ENCODE assay signal across 8 cellular contexts in genomic region chr3:9248232-9249191, GRCh38. TPM values are rescaled to one million over a fixed set of nuclear protein-coding genes. Genes with fewer than 3 reads are reported as not detected.
DNase-seq lines count a peak whose midpoint lies in the region; ATAC-seq and TF ChIP-seq lines count a peak whose summit lies in the region.

No MANE protein-coding gene starts in this region.

- no TSS peak for BruUV-seq in Panc1 (replicated peaks; lab: Mats Ljungman, UMichigan)

- no peaks in the 10 kb centered on the region for H3K9me3 ChIP-seq in Panc1 (ENCODE audit: control insufficient read depth, insufficient read depth, low read depth, low read length)
- no peaks in the 10 kb centered on the region for H3K9me3 ChIP-seq in esophagus (ENCODE audit: control insufficient read depth in 2 of 2, insufficient read depth in 1 of 2, low read depth in 1 of 2, low read length in 1 of 2)
- no peaks in the 10 kb centered on the region for H3K9me3 ChIP-seq in ovary

- peak overlapping the region; percentile 73 for H3K4me3 Mint-ChIP-seq in activated CD8-positive, alpha-beta memory T cell treated with anti-CD3 and anti-CD28 coated beads, Interleukin-2, amount 10 ng/mL, durations not matched to agents 7 days and 5 days

- H3K4me3 ChIP-seq in Panc1 (ENCODE audit: low read depth in 2 of 2, low read length in 2 of 2) (peak overlapping the region; percentile 35 to 54), esophagus (ENCODE audit: low read depth in 1 of 2, low read length in 2 of 2) (peak overlapping the region; percentile 55 to 63), ovary (peak overlapping the region; percentile 37)

- TF ChIP-seq POLR2A in ovary (IDR thresholded peaks at IDR 0.05), result no peak

- TF ChIP-seq CTCF in Panc1 (IDR thresholded peaks at IDR 0.05) (no peak), ovary (IDR thresholded peaks at IDR 0.05) (no peak)

- H3K27me3 ChIP-seq in Panc1 (ENCODE audit: control insufficient read depth, insufficient read depth, low read length) (no peaks in the 10 kb centered on the region), esophagus (ENCODE audit: control insufficient read depth in 1 of 2, insufficient read depth in 2 of 2, low read length in 2 of 2) (no peaks in the 10 kb centered on the region), ovary (no peaks in the 10 kb centered on the region)

- no peaks in the 10 kb centered on the region for H3K9me3 Mint-ChIP-seq in activated CD8-positive, alpha-beta memory T cell treated with anti-CD3 and anti-CD28 coated beads, Interleukin-2, amount 10 ng/mL, durations not matched to agents 7 days and 5 days (ENCODE audit: low read depth)

- POLR2A ChIA-PET in Panc1 (lab: Charles Lee), result no interaction called here

- H3K4me1 ChIP-seq in Panc1 (ENCODE audit: control insufficient read depth, insufficient read depth, low read length), result no peaks in the 10 kb centered on the region; the same call in 1 of the 2 replicates
- H3K4me1 ChIP-seq in esophagus (ENCODE audit: control insufficient read depth in 2 of 2, insufficient read depth in 2 of 2, low read length in 1 of 2), result peaks cover 0 to 2% of the 10 kb centered on the region in 2 donors
- H3K4me1 ChIP-seq in ovary (ENCODE audit: insufficient read depth), result peaks cover 4% of the 10 kb centered on the region

- H3K27ac ChIP-seq in Panc1 (ENCODE audit: low read length) (no peak overlapping the region), esophagus (ENCODE audit: low read depth in 2 of 2, low read length in 1 of 2) (peak overlapping the region; percentile 13 to 51), ovary (peak overlapping the region; percentile 10 to 42)

- H3K4me1 Mint-ChIP-seq in activated CD8-positive, alpha-beta memory T cell treated with anti-CD3 and anti-CD28 coated beads, Interleukin-2, amount 10 ng/mL, durations not matched to agents 7 days and 5 days, result peaks cover 21% of the 10 kb centered on the region

- peak; percentile 43 for DNase-seq in activated CD8-positive, alpha-beta memory T cell treated with anti-CD3 and anti-CD28 coated beads, Interleukin-2, amount 10 ng/mL, durations not matched to agents 7 days and 5 days
- no peak for DNase-seq in activated CD8-positive, alpha-beta memory T cell treated with anti-CD3 and anti-CD28 coated beads, Interleukin-2, amount 50 U/mL, for 48 hours
- DNase-seq in Panc1 (ENCODE audit: low read depth, low spot score) (no peak), ovary (no peak), HuH-7 (ENCODE audit: low spot score) (no peak), NCI-H2196 treated with DMSO at 0.1 percent for 48 hours (lab: John Stamatoyannopoulos, UW; ENCODE audit: unreplicated experiment) (no peak), SIG-M5 treated with dmso at 0.1 percent for 504 hours (lab: John Stamatoyannopoulos, UW; ENCODE audit: unreplicated experiment) (no peak)

- 13 to 14% methylated on average over 19 of the region's 19 CpGs for WGBS in esophagus, 2 donors
- WGBS in ovary, 3 donors, result 3 to 10% (median 4%) methylated on average over 19 of the region's 19 CpGs

- no peak for ATAC-seq in activated CD8-positive, alpha-beta memory T cell treated with anti-CD3 and anti-CD28 coated beads, Interleukin-2, amount 10 ng/mL, durations not matched to agents 7 days and 5 days
- ATAC-seq in Panc1, result 0 out of 2 replicates have a peak, but pooled peaks have one; percentile 6

- peaks cover 34% of the 10 kb centered on the region for H3K27me3 Mint-ChIP-seq in activated CD8-positive, alpha-beta memory T cell treated with anti-CD3 and anti-CD28 coated beads, Interleukin-2, amount 10 ng/mL, durations not matched to agents 7 days and 5 days

- in situ Hi-C loops in Panc1 (cut with HindIII; ENCODE audit: low pct_unique_long_range_greater_than_20kb, low sequenced_read_pairs), result no loop called here

- H3K36me3 Mint-ChIP-seq in activated CD8-positive, alpha-beta memory T cell treated with anti-CD3 and anti-CD28 coated beads, Interleukin-2, amount 10 ng/mL, durations not matched to agents 7 days and 5 days, result no peaks in the 10 kb centered on the region

- H3K27ac Mint-ChIP-seq in activated CD8-positive, alpha-beta memory T cell treated with anti-CD3 and anti-CD28 coated beads, Interleukin-2, amount 10 ng/mL, durations not matched to agents 7 days and 5 days, result no peak overlapping the region

- intact Hi-C loops in Panc1 (cut with micrococcal nuclease; ENCODE audit: unreplicated experiment) (no loop called here), ovary (cut with DNase I) (loop anchor here in 1 of 4 donors (5.0 kb wide), 1 partner anchor 111 kb away; no protein-coding TSS in a partner anchor)

- CTCF ChIA-PET in activated CD8-positive, alpha-beta memory T cell treated with anti-CD3 and anti-CD28 coated beads, Interleukin-2, amount 10 ng/mL, durations not matched to agents 7 days and 5 days (lab: Charles Lee), result interaction anchor here (0.7 to 2.3 kb wide), 13 partner anchors 9 to 279 kb away, joined by 3 to 14 read pairs (median 3); no protein-coding TSS in a partner anchor
- CTCF ChIA-PET in Panc1 (lab: Charles Lee), result no interaction called here

- TF ChIP-seq EP300 in ovary (IDR thresholded peaks at IDR 0.05), result no peak

- no peaks in the 10 kb centered on the region for H3K36me3 ChIP-seq in Panc1 (ENCODE audit: control insufficient read depth, insufficient read depth, low read length)
- H3K36me3 ChIP-seq in esophagus (ENCODE audit: control insufficient read depth in 2 of 2, insufficient read depth in 2 of 2, low read length in 1 of 2), result no peaks in the 10 kb centered on the region
- no peaks in the 10 kb centered on the region for H3K36me3 ChIP-seq in ovary

RNA-seq across cellular contexts. Expression of gene SRGAP3, which starts 0.9 kb away (rescaled TPM):
- total RNA-seq in activated CD8-positive, alpha-beta memory T cell treated with anti-CD3 and anti-CD28 coated beads, Interleukin-2, amount 10 ng/mL, durations not matched to agents 7 days and 5 days, result 1 to 10 TPM; 2.8 to 3.2 TPM
- 0.82 TPM for total RNA-seq in Panc1 (2021; ENCODE audit: unreplicated experiment)
- 1.0 TPM for polyA plus RNA-seq in Panc1 (2012; ENCODE audit: insufficient read length)
- polyA plus RNA-seq in esophagus, result 1 to 10 TPM; 1.3 to 3.3 TPM
- 10 to 100 TPM in 6 of 7 donors, 1 to 10 TPM in 1; 6.4 to 36.8 (median 15.8) TPM for total RNA-seq in ovary
- 1 to 10 TPM; 2.1 to 6.2 TPM for polyA plus RNA-seq in ovary
